7 cellular contexts compared by ENCODE assay signal in genomic region chr20:36951977-36952738, GRCh38. TPM values are rescaled to one million over a fixed set of nuclear protein-coding genes. Genes with fewer than 3 reads are reported as not detected.
DNase-seq lines count a peak whose midpoint lies in the region; ATAC-seq and TF ChIP-seq lines count a peak whose summit lies in the region.

No MANE protein-coding gene starts in this region.

- intact Hi-C loops in activated CD4-positive, alpha-beta memory T cell treated with anti-CD3 and anti-CD28 coated beads for 36 hours (cut with micrococcal nuclease) = loop anchor here (1.0 to 2.0 kb wide), 4 partner anchors 17 to 143 kb away; partner anchors contain the start of gene RBL1

- H3K9me3 Mint-ChIP-seq in HFFc6 = no peaks in the 10 kb centered on the region
- no peaks in the 10 kb centered on the region for H3K9me3 Mint-ChIP-seq in activated CD4-positive, alpha-beta memory T cell treated with anti-CD3 and anti-CD28 coated beads for 36 hours
- H3K9me3 Mint-ChIP-seq in stimulated activated naive B cell treated with anti-CD40 and anti-IgM and Interleukin-4, amounts not matched to agents 10 μg/mL and 1 μg/mL and 100 μg/mL, for 72 hours = no peaks in the 10 kb centered on the region

- H3K27ac Mint-ChIP-seq in HFFc6 = peak overlapping the region; percentile 83
- H3K27ac Mint-ChIP-seq in activated CD4-positive, alpha-beta memory T cell treated with anti-CD3 and anti-CD28 coated beads for 36 hours = peak overlapping the region; percentile 92
- H3K27ac Mint-ChIP-seq in stimulated activated naive B cell treated with anti-CD40 and anti-IgM and Interleukin-4, amounts not matched to agents 10 μg/mL and 1 μg/mL and 100 μg/mL, for 72 hours = peak overlapping the region; percentile 87

- H3K4me3 Mint-ChIP-seq in HFFc6 = peak overlapping the region; percentile 98
- peak overlapping the region; percentile 98 for H3K4me3 Mint-ChIP-seq in activated CD4-positive, alpha-beta memory T cell treated with anti-CD3 and anti-CD28 coated beads for 36 hours
- peak overlapping the region; percentile 95 for H3K4me3 Mint-ChIP-seq in stimulated activated naive B cell treated with anti-CD40 and anti-IgM and Interleukin-4, amounts not matched to agents 10 μg/mL and 1 μg/mL and 100 μg/mL, for 72 hours

- no peaks in the 10 kb centered on the region for H3K36me3 Mint-ChIP-seq in HFFc6 (ENCODE audit: low read depth)
- peaks cover 8% of the 10 kb centered on the region for H3K36me3 Mint-ChIP-seq in activated CD4-positive, alpha-beta memory T cell treated with anti-CD3 and anti-CD28 coated beads for 36 hours
- H3K36me3 Mint-ChIP-seq in stimulated activated naive B cell treated with anti-CD40 and anti-IgM and Interleukin-4, amounts not matched to agents 10 μg/mL and 1 μg/mL and 100 μg/mL, for 72 hours = peaks cover 0 to 1% of the 10 kb centered on the region in 2 donors

- H3K4me1 Mint-ChIP-seq in HFFc6 (ENCODE audit: low read depth) = peaks cover 21% of the 10 kb centered on the region
- H3K4me1 Mint-ChIP-seq in activated CD4-positive, alpha-beta memory T cell treated with anti-CD3 and anti-CD28 coated beads for 36 hours (ENCODE audit: low read depth) = peaks cover 37% of the 10 kb centered on the region
- H3K4me1 Mint-ChIP-seq in stimulated activated naive B cell treated with anti-CD40 and anti-IgM and Interleukin-4, amounts not matched to agents 10 μg/mL and 1 μg/mL and 100 μg/mL, for 72 hours = peaks cover 15 to 36% of the 10 kb centered on the region in 2 donors

- peak overlapping the region; percentile 74 for H3K4me3 ChIP-seq in iPS-11a (ENCODE audit: low read depth, low read length)

- DNase-seq in HFFc6 = no peak
- no peak for DNase-seq in activated CD4-positive, alpha-beta memory T cell treated with anti-CD3 and anti-CD28 coated beads for 36 hours
- DNase-seq in stimulated activated naive B cell treated with anti-CD40 and anti-IgM and Interleukin-4, amounts not matched to agents 10 μg/mL and 1 μg/mL and 100 μg/mL, for 72 hours = no peak
- DNase-seq in GM20000 (ENCODE audit: low spot score) = no peak

- TF ChIP-seq CTCF in HFFc6 (IDR thresholded peaks at IDR 0.05) = no peak
- no peak for TF ChIP-seq CTCF in GM20000 (IDR thresholded peaks at IDR 0.05; ENCODE audit: extremely low read depth, missing control alignments)

- no peak for ATAC-seq in stimulated activated naive B cell treated with anti-CD40 and anti-IgM and Interleukin-4, amounts not matched to agents 10 μg/mL and 1 μg/mL and 100 μg/mL, for 72 hours (replicated peaks)
- ATAC-seq in GM21576 (IDR thresholded peaks at IDR 0.05; ENCODE audit: unreplicated experiment) (no peak), GM19324 (IDR thresholded peaks at IDR 0.05; ENCODE audit: low FRiP score, unreplicated experiment) (no peak)

- CTCF ChIA-PET in activated CD4-positive, alpha-beta memory T cell treated with anti-CD3 and anti-CD28 coated beads for 36 hours (lab: Charles Lee) = no interaction called here

- H3K27me3 Mint-ChIP-seq in HFFc6 (ENCODE audit: insufficient read depth) = no peaks in the 10 kb centered on the region; the same call in 1 of the 2 replicates
- H3K27me3 Mint-ChIP-seq in activated CD4-positive, alpha-beta memory T cell treated with anti-CD3 and anti-CD28 coated beads for 36 hours = no peaks in the 10 kb centered on the region
- no peaks in the 10 kb centered on the region for H3K27me3 Mint-ChIP-seq in stimulated activated naive B cell treated with anti-CD40 and anti-IgM and Interleukin-4, amounts not matched to agents 10 μg/mL and 1 μg/mL and 100 μg/mL, for 72 hours

- POLR2A ChIA-PET in activated CD4-positive, alpha-beta memory T cell treated with anti-CD3 and anti-CD28 coated beads for 36 hours (lab: Charles Lee) = no interaction called here

RNA-seq across cellular contexts. Expression of gene SAMHD1, which starts 0.7 kb away (rescaled TPM):
- 10 to 100 TPM; 19.4 to 31.3 (median 23.8) TPM for total RNA-seq in HFFc6 (2021; fragmentation: NEBNext Ultra II Directional; extraction: Animal tissue kit (Norgen Biotek cat#: 25700))
- total RNA-seq in activated CD4-positive, alpha-beta memory T cell treated with anti-CD3 and anti-CD28 coated beads for 36 hours = 10 to 100 TPM; 50.4 to 57.7 TPM
